In the genomic region with DNA sequence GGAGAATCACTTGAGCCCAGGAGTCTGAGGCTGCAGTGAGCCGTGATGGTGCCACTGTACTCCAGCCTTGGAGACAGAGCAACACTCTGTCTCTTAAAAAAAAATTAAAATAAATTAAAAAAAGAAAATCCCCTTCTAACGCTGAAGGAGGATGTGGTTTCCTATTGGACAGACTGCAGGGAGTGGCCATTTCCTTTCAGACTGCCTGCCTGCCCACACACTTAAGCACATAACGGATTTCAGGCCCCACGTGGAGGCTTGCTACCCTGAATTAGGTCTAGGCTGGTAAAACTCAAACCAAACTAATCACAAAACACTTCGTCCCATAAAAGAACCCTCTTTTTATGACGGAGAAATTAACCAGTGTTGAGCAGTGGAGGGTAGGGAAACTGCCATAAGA, we compare ENCODE assay signal across 10 cellular contexts. TPM values are rescaled to one million over a fixed set of nuclear protein-coding genes. Genes with fewer than 3 reads are reported as not detected.
DNase-seq lines count a peak whose midpoint lies in the region; ATAC-seq and TF ChIP-seq lines count a peak whose summit lies in the region.
"Had no signal": no experiment of that assay in that cellular context is flagged by ENCODE, and none has a peak within 500 bp of the region (broad histone marks: within the 10 kb centered on the region; RNA-seq: fewer than 3 reads in every experiment).

No MANE protein-coding gene starts in this region.

- peaks cover 4% of the 10 kb centered on the region for H3F3A ChIP-seq in neural progenitor cell (ENCODE audit: low read depth)

- no peak for TF ChIP-seq POLR2A in uterus (IDR thresholded peaks at IDR 0.05)

- H3K27me3 ChIP-seq in uterus (no peaks in the 10 kb centered on the region), neural progenitor cell (peaks cover 7% of the 10 kb centered on the region)

- peak; percentile 90 for ATAC-seq in GM18868 (IDR thresholded peaks at IDR 0.05; ENCODE audit: unreplicated experiment)
- peak; percentile 83 for ATAC-seq in GM21737 (IDR thresholded peaks at IDR 0.05; ENCODE audit: unreplicated experiment)
- peak; percentile 95 for ATAC-seq in T-helper 17 cell
- peak; percentile 97 to 99 for ATAC-seq in naive thymus-derived CD8-positive, alpha-beta T cell

- H3K4me1 Mint-ChIP-seq in T-helper 17 cell: peaks cover 10% of the 10 kb centered on the region
- H3K4me1 Mint-ChIP-seq in naive thymus-derived CD8-positive, alpha-beta T cell: peaks cover 2 to 23% (median 14%) of the 10 kb centered on the region in 4 donors
- H3K4me1 Mint-ChIP-seq in neural progenitor cell: no peaks in the 10 kb centered on the region

- H3K27ac ChIP-seq in uterus: no peak overlapping the region
- H3K27ac ChIP-seq in neural progenitor cell: no peak overlapping the region

- no peak overlapping the region for H3K4me3 Mint-ChIP-seq in T-helper 17 cell
- peak overlapping the region in 5 of 10 donors; percentile 32 to 53 (median 42) for H3K4me3 Mint-ChIP-seq in naive thymus-derived CD8-positive, alpha-beta T cell
- H3K4me3 Mint-ChIP-seq in neural progenitor cell: no peak overlapping the region

- no peaks in the 10 kb centered on the region for H3K27me3 Mint-ChIP-seq in T-helper 17 cell
- H3K27me3 Mint-ChIP-seq in naive thymus-derived CD8-positive, alpha-beta T cell: no peaks in the 10 kb centered on the region
- peaks cover 7% of the 10 kb centered on the region for H3K27me3 Mint-ChIP-seq in neural progenitor cell (ENCODE audit: insufficient read depth, low read depth)

- H3K36me3 ChIP-seq in uterus: no peaks in the 10 kb centered on the region
- H3K36me3 ChIP-seq in neural progenitor cell: no peaks in the 10 kb centered on the region

- H3K79me2 ChIP-seq in neural progenitor cell (ENCODE audit: low read depth): no peaks in the 10 kb centered on the region

- H3K4me3 ChIP-seq in uterus (no peak overlapping the region), neural progenitor cell (no peak overlapping the region)

- H3K36me3 Mint-ChIP-seq in T-helper 17 cell (ENCODE audit: low read depth) (peaks cover 1% of the 10 kb centered on the region), neural progenitor cell (no peaks in the 10 kb centered on the region)
- peaks cover 0 to 2% (median 0%) of the 10 kb centered on the region in 3 donors for H3K36me3 Mint-ChIP-seq in naive thymus-derived CD8-positive, alpha-beta T cell

- no peak overlapping the region for H3K4me2 ChIP-seq in neural progenitor cell

- intact Hi-C loops in uterus (cut with DNase I; ENCODE audit: low total_unique reads): no loop called here

- TF ChIP-seq CTCF in uterus (IDR thresholded peaks at IDR 0.05) (no peak), neural progenitor cell (IDR thresholded peaks at IDR 0.05) (no peak)

- H3K27ac Mint-ChIP-seq in T-helper 17 cell: peak overlapping the region; percentile 29
- peak overlapping the region in 5 of 10 donors; percentile 31 to 83 (median 52) for H3K27ac Mint-ChIP-seq in naive thymus-derived CD8-positive, alpha-beta T cell
- H3K27ac Mint-ChIP-seq in neural progenitor cell: no peak overlapping the region

- H3K9ac ChIP-seq in neural progenitor cell: no peak overlapping the region

- peak in 1 of 3 donors; percentile 20 for DNase-seq in T-helper 17 cell
- DNase-seq in naive thymus-derived CD8-positive, alpha-beta T cell: peak in 8 of 10 donors; percentile 11 to 67 (median 40)
- DNase-seq in SKM-1 treated with dmso at 0.1 percent for 144 hours (lab: John Stamatoyannopoulos, UW; ENCODE audit: unreplicated experiment): no peak
- no peak for DNase-seq in uterus
- no peak for DNase-seq in neural progenitor cell (ENCODE audit: low spot score)
- no peak for DNase-seq in effector CD8-positive, alpha-beta T cell (lab: John Stamatoyannopoulos, UW)
- DNase-seq: NCI-H1694 treated with DMSO at 0.1 percent for 48 hours had no signal

- H2AFZ ChIP-seq in neural progenitor cell (replicated peaks): no peak overlapping the region

- H3K9me3 ChIP-seq in T-helper 17 cell (ENCODE audit: control insufficient read depth, low read length, poor library complexity, severe bottlenecking) (no peaks in the 10 kb centered on the region), uterus (no peaks in the 10 kb centered on the region), neural progenitor cell (ENCODE audit: low read depth) (no peaks in the 10 kb centered on the region)

- no peaks in the 10 kb centered on the region for H4K20me1 ChIP-seq in neural progenitor cell (ENCODE audit: low read depth)

- no peaks in the 10 kb centered on the region for H3K4me1 ChIP-seq in uterus
- H3K4me1 ChIP-seq in neural progenitor cell: peaks cover 8% of the 10 kb centered on the region

- H3K9me3 Mint-ChIP-seq in naive thymus-derived CD8-positive, alpha-beta T cell: no peaks in the 10 kb centered on the region
- H3K9me3 Mint-ChIP-seq in neural progenitor cell: no peaks in the 10 kb centered on the region

- POLR2A ChIA-PET in naive thymus-derived CD8-positive, alpha-beta T cell (lab: Charles Lee): no interaction called here

RNA-seq across cellular contexts. Expression of a gene that starts 34.0 kb away (rescaled TPM):
- total RNA-seq in T-helper 17 cell (100 to 1,000 TPM in 1 of 2 donors, 10 to 100 TPM in 1; 91.9 to 149 TPM), uterus (1 to 10 TPM in 1 of 4 donors, under 1 TPM in 1, not detected in 2; 0.28 to 2.1 TPM), neural progenitor cell (ENCODE audit: low replicate concordance) (0.09 TPM in 1 of 2 replicates, not detected in the other)
- total RNA-seq in naive thymus-derived CD8-positive, alpha-beta T cell: 10 to 100 TPM; 23.5 to 23.9 TPM
- 10 to 100 TPM; 20.5 to 27.7 (median 23.9) TPM for polyA plus RNA-seq in naive thymus-derived CD8-positive, alpha-beta T cell
- total RNA-seq: SK-MEL-5 had no signal

Comparison
In these comparisons a context has a peak if more than half of its experiments do, and no peak if none do; other contexts are left out.
1. DNase-seq: peak in naive thymus-derived CD8-positive, alpha-beta T cell (8 of 10); none in SKM-1 treated with dmso at 0.1 percent for 144 hours (single experiment), uterus (0 of 2), neural progenitor cell (single experiment) and effector CD8-positive, alpha-beta T cell (single experiment).
2. RNA of a gene that starts 34.0 kb away (total RNA-seq): 91.9 to 149 TPM in T-helper 17 cell and 23.5 to 23.9 TPM in naive thymus-derived CD8-positive, alpha-beta T cell; 0.28 to 2.1 TPM in uterus and 0.09 TPM in neural progenitor cell; every median in the first group is over 4 times any median in the second.
3. Peak in every context shown above with its lines, with median percentiles within 50 percentile points of each other: ATAC-seq.